In genomic region chr18:44679912-44680270, GRCh38 we compare ENCODE assay signal across 8 cellular contexts. TPM values are rescaled to one million over a fixed set of nuclear protein-coding genes. Genes with fewer than 3 reads are reported as not detected.
DNase-seq lines count a peak whose midpoint lies in the region; ATAC-seq and TF ChIP-seq lines count a peak whose summit lies in the region.

No MANE protein-coding gene starts in this region.

- H3K36me3 ChIP-seq in DOHH2 (ENCODE audit: control insufficient read depth, low read length), result peaks cover 3% of the 10 kb centered on the region; the same call in 1 of the 2 replicates
- H3K36me3 ChIP-seq in OCI-LY7 (ENCODE audit: insufficient read depth, low read length), result no peaks in the 10 kb centered on the region
- H3K36me3 ChIP-seq in brain microvascular endothelial cell (replicated peaks), result no peaks in the 10 kb centered on the region

- H4K20me1 ChIP-seq in DOHH2 (ENCODE audit: control insufficient read depth, insufficient read depth, low read depth, low read length), result peaks cover 10% of the 10 kb centered on the region; the same call in 1 of the 2 replicates
- H4K20me1 ChIP-seq in OCI-LY7 (ENCODE audit: insufficient read depth, low read length), result no peaks in the 10 kb centered on the region

- ATAC-seq in HG02852 (IDR thresholded peaks at IDR 0.05; ENCODE audit: unreplicated experiment) (peak; percentile 6), HG03439 (IDR thresholded peaks at IDR 0.05; ENCODE audit: unreplicated experiment) (no peak)

- DNase-seq in OCI-LY7 (ENCODE audit: low spot score), result peak; percentile 52
- DNase-seq in brain microvascular endothelial cell, result no peak
- DNase-seq in iPS-NIHi7 (ENCODE audit: extremely low spot score), result peak; percentile 41
- DNase-seq in HuH-7 (ENCODE audit: low spot score), result no peak

- H3K4me1 ChIP-seq in DOHH2 (ENCODE audit: control insufficient read depth, low read length) (peaks cover 38% of the 10 kb centered on the region), OCI-LY7 (ENCODE audit: insufficient read depth, low read length, poor library complexity, severe bottlenecking) (peaks cover 34% of the 10 kb centered on the region)

- H3K27me3 ChIP-seq in DOHH2 (ENCODE audit: control insufficient read depth, low read length) (no peaks in the 10 kb centered on the region), brain microvascular endothelial cell (replicated peaks) (no peaks in the 10 kb centered on the region)

- in situ Hi-C loops in brain microvascular endothelial cell (cut with HindIII; ENCODE audit: low pct_ligation_motif_present, low sequenced_read_pairs), result no loop called here

- H3K4me2 ChIP-seq in DOHH2 (ENCODE audit: low read length) (peak overlapping the region; percentile 97), OCI-LY7 (ENCODE audit: low read length) (peak overlapping the region; percentile 68; the same call in 1 of the 2 replicates)

- POLR2A ChIA-PET in OCI-LY7 (lab: Charles Lee), result interaction anchor here (0.8 kb wide), 1 partner anchor 12 kb away, joined by 3 read pairs; no protein-coding TSS in a partner anchor

- peaks cover 44% of the 10 kb centered on the region for H3K79me2 ChIP-seq in DOHH2 (ENCODE audit: control insufficient read depth, low read length)
- H3K79me2 ChIP-seq in OCI-LY7 (ENCODE audit: insufficient read depth, low read depth, low read length), result no peaks in the 10 kb centered on the region

- no TSS peak for BruUV-seq in OCI-LY7 (replicated peaks; lab: Mats Ljungman, UMichigan)

- H3F3A ChIP-seq in DOHH2 (ENCODE audit: control insufficient read depth, insufficient read depth), result no peaks in the 10 kb centered on the region

- intact Hi-C loops in OCI-LY7 (cut with micrococcal nuclease; ENCODE audit: unreplicated experiment), result loop anchor here (1.0 to 10.0 kb wide), 5 partner anchors 79 to 533 kb away; no protein-coding TSS in a partner anchor

- H3K9me2 ChIP-seq in DOHH2 (replicated peaks; ENCODE audit: control insufficient read depth, low read length), result no peaks in the 10 kb centered on the region
- H3K9me2 ChIP-seq in OCI-LY7 (ENCODE audit: insufficient read depth, low read length), result no peaks in the 10 kb centered on the region

- CTCF ChIA-PET in OCI-LY7 (lab: Charles Lee; ENCODE audit: unreplicated experiment), result interaction anchor here (0.6 kb wide), 1 partner anchor 268 kb away, joined by 3 read pairs; no protein-coding TSS in a partner anchor

- H2AFZ ChIP-seq in OCI-LY7 (ENCODE audit: low read length), result no peak overlapping the region

- TF ChIP-seq CTCF in DOHH2 (IDR thresholded peaks at IDR 0.05; ENCODE audit: low read depth, low read length, poor library complexity, severe bottlenecking) (no peak), OCI-LY7 (conservative IDR thresholded peaks at IDR 0.05; ENCODE audit: low read length) (no peak), brain microvascular endothelial cell (IDR thresholded peaks at IDR 0.05; ENCODE audit: low read depth, low read length, missing control alignments) (no peak)

- H3K4me3 ChIP-seq in DOHH2 (ENCODE audit: low read length) (peak overlapping the region; percentile 94), OCI-LY7 (ENCODE audit: low read depth, low read length, poor library complexity, severe bottlenecking) (peak overlapping the region; percentile 70), brain microvascular endothelial cell (ENCODE audit: low read depth, low read length) (peak overlapping the region; percentile 70), skin epidermis (peak overlapping the region; percentile 65 to 94 (median 76))

- H3K9me3 ChIP-seq in DOHH2 (ENCODE audit: control insufficient read depth, insufficient read depth, low read length) (no peaks in the 10 kb centered on the region), OCI-LY7 (ENCODE audit: low read length) (no peaks in the 10 kb centered on the region)

- H3K27ac ChIP-seq in DOHH2 (ENCODE audit: low read depth, low read length), result peak overlapping the region; percentile 76
- no peak overlapping the region for H3K27ac ChIP-seq in OCI-LY7 (ENCODE audit: low read depth, low read length, poor library complexity, severe bottlenecking)
- no peak overlapping the region for H3K27ac ChIP-seq in brain microvascular endothelial cell
- H3K27ac ChIP-seq in skin epidermis, result peak overlapping the region; percentile 67 to 100 (median 95)

RNA-seq across cellular contexts. Expression of gene SETBP1, which starts 0.8 kb away (rescaled TPM):
- total RNA-seq in OCI-LY7 (2014; rRNA removed; shearing (Covaris generic)), result 2.4 and 2.6 TPM in 2 replicates
- 8.1 and 9.1 TPM in 2 replicates for total RNA-seq in OCI-LY7 (2022)

Comparison
In these comparisons a context has a peak if more than half of its experiments do, and no peak if none do; other contexts are left out.
1. H3K27ac ChIP-seq: peak in DOHH2 (single experiment) and skin epidermis (21 of 21); none in OCI-LY7 (single experiment) and brain microvascular endothelial cell (single experiment).
2. DNase-seq: peak in OCI-LY7 (single experiment) and iPS-NIHi7 (single experiment); none in brain microvascular endothelial cell (single experiment) and HuH-7 (single experiment).
3. Peak in every context shown above with its lines, with median percentiles within 50 percentile points of each other: H3K4me3 ChIP-seq.